Comparison of ENCODE assay signal across 20 cellular contexts in the genomic region with DNA sequence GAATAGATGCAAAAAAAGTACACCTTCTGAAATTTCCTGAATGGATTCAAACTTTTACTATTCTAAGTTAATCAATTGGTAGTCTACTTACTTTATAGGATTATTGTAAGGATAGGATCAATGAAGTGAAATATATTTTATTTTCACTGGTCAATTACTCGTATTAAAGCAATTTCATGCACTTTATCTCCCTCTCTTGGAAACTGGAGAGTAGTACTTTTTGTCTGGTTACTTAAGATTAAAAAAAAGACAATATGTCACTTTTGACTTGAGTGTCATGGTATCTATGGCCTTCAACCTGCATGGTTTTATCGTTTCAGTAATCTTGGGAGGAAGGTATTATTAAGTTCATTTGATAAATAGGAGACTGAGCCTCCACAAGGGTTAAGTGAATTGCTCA. TPM values are rescaled to one million over a fixed set of nuclear protein-coding genes. Genes with fewer than 3 reads are reported as not detected.
DNase-seq lines count a peak whose midpoint lies in the region; ATAC-seq and TF ChIP-seq lines count a peak whose summit lies in the region.
"Had no signal": no experiment of that assay in that cellular context is flagged by ENCODE, and none has a peak within 500 bp of the region (broad histone marks: within the 10 kb centered on the region; RNA-seq: fewer than 3 reads in every experiment).

No MANE protein-coding gene starts in this region.

- no peak for TF ChIP-seq CTCF in lower leg skin (IDR thresholded peaks at IDR 0.05)

- H3K4me3 Mint-ChIP-seq in dendritic cell treated with granulocyte-macrophage colony-stimulating factor and Interleukin-4, amounts not matched to agents 40 ng/mL and 50 ng/mL, for 4 days = no peak overlapping the region
- H3K4me3 Mint-ChIP-seq in memory B cell (no peak overlapping the region), T-cell (no peak overlapping the region)
- H3K4me3 Mint-ChIP-seq: activated naive CD4-positive, alpha-beta T cell treated with anti-CD3 and anti-CD28 coated beads, Interleukin-2, amount 10 ng/mL, durations not matched to agents 7 days and 5 days; neural crest cell had no signal

- DNase-seq in Caki2 (ENCODE audit: low read depth) (peak; percentile 50), MV-4-11 (lab: John Stamatoyannopoulos, UW) (peak; percentile 24), memory B cell (ENCODE audit: low spot score in 2 of 2) (no peak), lower leg skin (ENCODE audit: low spot score in 2 of 2) (no peak), T-cell (no peak)
- DNase-seq: activated CD4-positive, alpha-beta T cell treated with anti-CD3 and anti-CD28 coated beads, Interleukin-2, amount 50 U/mL, for 48 hours; activated naive CD4-positive, alpha-beta T cell treated with anti-CD3 and anti-CD28 coated beads, Interleukin-2, amount 10 ng/mL, durations not matched to agents 7 days and 5 days; activated T-cell treated with anti-CD3 and anti-CD28 coated beads, Interleukin-2, amount 50 U/mL, for 1 hour; COR-L47; KG1; kidney; NCI-H1105 treated with DMSO at 0.1 percent for 48 hours; NCI-H748 treated with DMSO at 0.1 percent for 48 hours; Peyer's patch; SK-N-SH had no signal

- 77 to 88% methylated on average over 2 of the region's 2 CpGs for WGBS in lower leg skin, 2 donors

- peaks cover 62% of the 10 kb centered on the region for H3K4me1 Mint-ChIP-seq in dendritic cell treated with granulocyte-macrophage colony-stimulating factor and Interleukin-4, amounts not matched to agents 40 ng/mL and 50 ng/mL, for 4 days (ENCODE audit: low read depth)
- peaks cover 48% of the 10 kb centered on the region for H3K4me1 Mint-ChIP-seq in memory B cell
- no peaks in the 10 kb centered on the region for H3K4me1 Mint-ChIP-seq in T-cell
- H3K4me1 Mint-ChIP-seq: activated naive CD4-positive, alpha-beta T cell treated with anti-CD3 and anti-CD28 coated beads, Interleukin-2, amount 10 ng/mL, durations not matched to agents 7 days and 5 days; neural crest cell had no signal

- POLR2A ChIA-PET in T-cell (lab: Charles Lee) = no interaction called here

- intact Hi-C loops in dendritic cell treated with granulocyte-macrophage colony-stimulating factor and Interleukin-4, amounts not matched to agents 40 ng/mL and 50 ng/mL, for 4 days (cut with micrococcal nuclease) = no loop called here
- intact Hi-C loops in lower leg skin (cut with DNase I; ENCODE audit: low total_unique reads) = no loop called here

- peaks cover 17% of the 10 kb centered on the region for H3K36me3 Mint-ChIP-seq in dendritic cell treated with granulocyte-macrophage colony-stimulating factor and Interleukin-4, amounts not matched to agents 40 ng/mL and 50 ng/mL, for 4 days (ENCODE audit: low read depth)
- peaks cover 7% of the 10 kb centered on the region for H3K36me3 Mint-ChIP-seq in memory B cell
- H3K36me3 Mint-ChIP-seq in T-cell = no peaks in the 10 kb centered on the region
- H3K36me3 Mint-ChIP-seq: activated naive CD4-positive, alpha-beta T cell treated with anti-CD3 and anti-CD28 coated beads, Interleukin-2, amount 10 ng/mL, durations not matched to agents 7 days and 5 days had no signal

- no peak for TF ChIP-seq POLR2A in lower leg skin (IDR thresholded peaks at IDR 0.05)

- in situ Hi-C loops in Caki2 (cut with HindIII; ENCODE audit: low pct_unique_long_range_greater_than_20kb, low sequenced_read_pairs) = no loop called here

- peak overlapping the region; percentile 82 for H3K27ac Mint-ChIP-seq in dendritic cell treated with granulocyte-macrophage colony-stimulating factor and Interleukin-4, amounts not matched to agents 40 ng/mL and 50 ng/mL, for 4 days
- H3K27ac Mint-ChIP-seq in memory B cell = peak overlapping the region; percentile 94
- no peak overlapping the region for H3K27ac Mint-ChIP-seq in T-cell
- H3K27ac Mint-ChIP-seq: activated naive CD4-positive, alpha-beta T cell treated with anti-CD3 and anti-CD28 coated beads, Interleukin-2, amount 10 ng/mL, durations not matched to agents 7 days and 5 days had no signal

- H3K27me3 Mint-ChIP-seq in dendritic cell treated with granulocyte-macrophage colony-stimulating factor and Interleukin-4, amounts not matched to agents 40 ng/mL and 50 ng/mL, for 4 days = no peaks in the 10 kb centered on the region
- H3K27me3 Mint-ChIP-seq in memory B cell = no peaks in the 10 kb centered on the region
- H3K27me3 Mint-ChIP-seq in T-cell = peaks cover 0 to 6% of the 10 kb centered on the region in 2 donors
- H3K27me3 Mint-ChIP-seq: activated naive CD4-positive, alpha-beta T cell treated with anti-CD3 and anti-CD28 coated beads, Interleukin-2, amount 10 ng/mL, durations not matched to agents 7 days and 5 days had no signal

- no peak for ATAC-seq in memory B cell (ENCODE audit: low read depth)
- no peak for ATAC-seq in HG03460 (IDR thresholded peaks at IDR 0.05; ENCODE audit: unreplicated experiment)
- ATAC-seq in T-cell (replicated peaks in 1 of 4) = no peak
- no peak for ATAC-seq in HG03108 (IDR thresholded peaks at IDR 0.05; ENCODE audit: unreplicated experiment)

- no peaks in the 10 kb centered on the region for H3K9me3 Mint-ChIP-seq in dendritic cell treated with granulocyte-macrophage colony-stimulating factor and Interleukin-4, amounts not matched to agents 40 ng/mL and 50 ng/mL, for 4 days
- H3K9me3 Mint-ChIP-seq in memory B cell (no peaks in the 10 kb centered on the region), T-cell (no peaks in the 10 kb centered on the region)
- H3K9me3 Mint-ChIP-seq: activated naive CD4-positive, alpha-beta T cell treated with anti-CD3 and anti-CD28 coated beads, Interleukin-2, amount 10 ng/mL, durations not matched to agents 7 days and 5 days; neural crest cell had no signal

- H3K4me3 ChIP-seq in lower leg skin (ENCODE audit: low read depth, poor library complexity, severe bottlenecking) = no peak overlapping the region
- H3K4me3 ChIP-seq: esophagus muscularis mucosa, Peyer's patch had no signal

- CTCF ChIA-PET in T-cell (lab: Charles Lee) = no interaction called here

RNA-seq across cellular contexts. Expression of a gene that starts 1.0 kb away (rescaled TPM):
- 132 and 187 TPM in 2 replicates for total RNA-seq in Caki2 (2014; rRNA removed; shearing (Covaris generic); ENCODE audit: low replicate concordance)
- total RNA-seq in lower leg skin (1 to 10 TPM; 1.2 to 6.1 (median 2.6) TPM), T-cell (1 to 10 TPM in 1 of 5 donors, under 1 TPM in 3, not detected in 1; 0.30 to 1.8 (median 0.77) TPM)

Comparison
In these comparisons a context has a peak if more than half of its experiments do, and no peak if none do; other contexts are left out.
1. DNase-seq: peak in Caki2 (single experiment) and MV-4-11 (single experiment); none in memory B cell (0 of 2), lower leg skin (0 of 2) and T-cell (0 of 34).
2. H3K27ac Mint-ChIP-seq: peak in dendritic cell treated with granulocyte-macrophage colony-stimulating factor and Interleukin-4, amounts not matched to agents 40 ng/mL and 50 ng/mL, for 4 days (single experiment) and memory B cell (single experiment); none in T-cell (0 of 2).
3. RNA of a gene that starts 1.0 kb away (total RNA-seq): 132 to 187 TPM in Caki2; 1.2 to 6.1 TPM in lower leg skin and 0.30 to 1.8 TPM in T-cell; every median in the first group is over 10 times any median in the second.